Comparison of ENCODE assay signal across 20 cellular contexts in the genomic region with DNA sequence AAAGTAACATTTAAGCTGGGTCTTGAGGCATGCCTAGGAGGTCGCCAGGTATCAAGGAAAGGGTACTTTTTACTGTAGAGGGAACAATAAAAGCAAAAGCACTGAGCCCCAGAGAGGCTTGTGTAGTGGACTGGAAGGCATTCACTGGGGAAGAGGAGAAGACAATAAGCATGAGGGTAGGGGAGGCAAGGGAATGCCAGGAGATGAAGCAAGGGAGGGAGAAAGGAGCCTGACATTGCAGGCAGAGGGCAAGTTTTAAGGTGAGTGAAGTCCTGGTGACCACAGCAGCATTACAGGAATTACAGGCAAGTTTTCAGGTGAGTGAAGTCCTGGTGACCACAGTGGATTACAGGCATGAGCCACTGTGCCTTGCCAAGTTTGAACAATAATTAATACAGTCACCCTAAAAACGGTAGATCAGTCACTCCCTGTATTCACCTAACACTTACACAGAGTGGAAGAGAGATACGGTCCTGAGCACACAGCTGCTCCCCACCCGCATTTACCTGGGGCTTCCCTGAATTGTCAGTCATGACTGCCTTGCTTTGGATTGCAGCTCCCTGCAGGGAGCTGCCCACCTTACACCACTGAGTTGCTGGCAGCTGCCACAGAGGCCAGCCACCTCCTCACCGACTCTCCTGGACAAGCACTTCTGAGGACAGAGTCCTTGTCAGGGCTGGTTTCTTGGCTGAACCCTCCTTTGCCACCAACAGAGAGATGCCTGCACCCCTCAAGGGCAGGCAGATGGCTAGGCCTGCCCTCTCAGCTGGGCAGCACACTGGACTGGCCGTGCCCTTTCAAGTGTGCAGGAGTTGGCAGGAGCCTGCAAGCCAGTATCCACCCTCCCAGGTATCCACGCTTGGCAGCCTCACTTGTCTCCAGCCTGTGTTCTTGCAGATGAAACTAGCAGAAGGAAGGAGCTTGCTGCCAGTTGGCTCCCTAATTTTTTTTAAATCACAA. TPM values are rescaled to one million over a fixed set of nuclear protein-coding genes. Genes with fewer than 3 reads are reported as not detected.
"Had no signal": no experiment of that assay in that cellular context is flagged by ENCODE, and none has a peak within 500 bp of the region (broad histone marks: within the 10 kb centered on the region; RNA-seq: fewer than 3 reads in every experiment).

No MANE protein-coding gene starts in this region.

- H3K9me3 Mint-ChIP-seq: activated naive CD4-positive, alpha-beta T cell treated with anti-CD3 and anti-CD28 coated beads for 36 hours; memory B cell; stimulated activated memory B cell treated with anti-CD40 and anti-IgM and Interleukin-4, amounts not matched to agents 10 μg/mL and 1 μg/mL and 100 μg/mL, for 72 hours had no signal

- H3K27ac Mint-ChIP-seq: activated CD4-positive, alpha-beta T cell treated with anti-CD3 and anti-CD28 coated beads for 36 hours; activated naive CD4-positive, alpha-beta T cell treated with anti-CD3 and anti-CD28 coated beads for 36 hours; memory B cell; stimulated activated memory B cell treated with anti-CD40 and anti-IgM and Interleukin-4, amounts not matched to agents 10 μg/mL and 1 μg/mL and 100 μg/mL, for 72 hours had no signal

- H3K4me3 Mint-ChIP-seq: activated CD4-positive, alpha-beta T cell treated with anti-CD3 and anti-CD28 coated beads for 36 hours; activated naive CD4-positive, alpha-beta T cell treated with anti-CD3 and anti-CD28 coated beads for 36 hours; memory B cell; naive thymus-derived CD8-positive, alpha-beta T cell; stimulated activated memory B cell treated with anti-CD40 and anti-IgM and Interleukin-4, amounts not matched to agents 10 μg/mL and 1 μg/mL and 100 μg/mL, for 72 hours had no signal

- H3K36me3 ChIP-seq: brain microvascular endothelial cell, gastroesophageal sphincter, heart right ventricle, ovary, sigmoid colon had no signal

- H3K27ac ChIP-seq: brain microvascular endothelial cell, gastroesophageal sphincter, heart right ventricle, ovary, sigmoid colon, testis had no signal

- H3K4me3 ChIP-seq: gastroesophageal sphincter, heart right ventricle, ovary, sigmoid colon, testis had no signal

- H3K4me1 ChIP-seq: heart right ventricle had no signal

- H3K27me3 Mint-ChIP-seq: stimulated activated memory B cell treated with anti-CD40 and anti-IgM and Interleukin-4, amounts not matched to agents 10 μg/mL and 1 μg/mL and 100 μg/mL, for 72 hours had no signal

- H3K9me3 ChIP-seq: gastroesophageal sphincter, heart right ventricle, ovary, sigmoid colon, testis had no signal

- H3K4me1 Mint-ChIP-seq: activated CD4-positive, alpha-beta T cell treated with anti-CD3 and anti-CD28 coated beads for 36 hours; naive thymus-derived CD8-positive, alpha-beta T cell; stimulated activated memory B cell treated with anti-CD40 and anti-IgM and Interleukin-4, amounts not matched to agents 10 μg/mL and 1 μg/mL and 100 μg/mL, for 72 hours had no signal

- H3K27me3 ChIP-seq: brain microvascular endothelial cell, gastroesophageal sphincter, heart right ventricle, ovary, sigmoid colon, testis had no signal

- DNase-seq: activated CD4-positive, alpha-beta T cell treated with anti-CD3 and anti-CD28 coated beads for 36 hours; activated CD4-positive, alpha-beta T cell treated with anti-CD3 and anti-CD28 coated beads, Interleukin-2, amount 50 U/mL, for 48 hours; activated naive CD4-positive, alpha-beta T cell treated with anti-CD3 and anti-CD28 coated beads for 36 hours; activated T-cell treated with anti-CD3 and anti-CD28 coated beads for 4 hours; aorta; brain microvascular endothelial cell; central memory CD4-positive, alpha-beta T cell; cortex of kidney; heart right ventricle; naive thymus-derived CD8-positive, alpha-beta T cell; ovary; sigmoid colon; stimulated activated CD4-positive, alpha-beta T cell treated with anti-CD3 and anti-CD28 coated beads, Interleukin-4, amount 100 ng/mL, for 24 hours; SW 1271; testis had no signal

- H3K36me3 Mint-ChIP-seq: memory B cell; naive thymus-derived CD8-positive, alpha-beta T cell; stimulated activated memory B cell treated with anti-CD40 and anti-IgM and Interleukin-4, amounts not matched to agents 10 μg/mL and 1 μg/mL and 100 μg/mL, for 72 hours had no signal

RNA-seq across cellular contexts. Expression of gene KCNK12, which starts 59.0 kb away (rescaled TPM):
- total RNA-seq: gastroesophageal sphincter, liver, ureter had no signal
